8 cellular contexts compared by ENCODE assay signal in genomic region chr2:72917875-72918660, GRCh38. TPM values are rescaled to one million over a fixed set of nuclear protein-coding genes. Genes with fewer than 3 reads are reported as not detected.
DNase-seq lines count a peak whose midpoint lies in the region; ATAC-seq and TF ChIP-seq lines count a peak whose summit lies in the region.

No MANE protein-coding gene starts in this region.

- peaks cover 29% of the 10 kb centered on the region for H3K4me1 Mint-ChIP-seq in CD8-positive, alpha-beta T cell (ENCODE audit: low read depth)

- POLR2A ChIA-PET in CD8-positive, alpha-beta T cell (lab: Charles Lee) = interaction anchor here (1.4 kb wide), 1 partner anchor 10 kb away, joined by 4 read pairs; no protein-coding TSS in a partner anchor

- peak overlapping the region; percentile 75 for H3K4me3 Mint-ChIP-seq in CD8-positive, alpha-beta T cell

- no peak overlapping the region for H3K27ac Mint-ChIP-seq in CD8-positive, alpha-beta T cell

- no peaks in the 10 kb centered on the region for H3K36me3 Mint-ChIP-seq in CD8-positive, alpha-beta T cell

- ATAC-seq in CD8-positive, alpha-beta T cell = no peak

- no peaks in the 10 kb centered on the region for H3K9me3 ChIP-seq in CD8-positive, alpha-beta T cell (ENCODE audit: low read length)
- H3K9me3 ChIP-seq in WERI-Rb-1 (ENCODE audit: severe bottlenecking) = peaks cover 7% of the 10 kb centered on the region

- H3K36me3 ChIP-seq in CD8-positive, alpha-beta T cell (ENCODE audit: insufficient read depth, low read length) = no peaks in the 10 kb centered on the region
- H3K36me3 ChIP-seq in WERI-Rb-1 = peaks cover 14% of the 10 kb centered on the region

- no peak overlapping the region for H3K27ac ChIP-seq in CD8-positive, alpha-beta T cell (ENCODE audit: low read depth, low read length)
- H3K27ac ChIP-seq in WERI-Rb-1 = peak overlapping the region; percentile 65

- CTCF ChIA-PET in CD8-positive, alpha-beta T cell (lab: Charles Lee) = no interaction called here

- no peaks in the 10 kb centered on the region for H3K9me3 Mint-ChIP-seq in CD8-positive, alpha-beta T cell

- peaks cover 45% of the 10 kb centered on the region for H3K27me3 ChIP-seq in CD8-positive, alpha-beta T cell (ENCODE audit: insufficient read depth, low read length)
- H3K27me3 ChIP-seq in WERI-Rb-1 (ENCODE audit: insufficient read depth, low read depth, severe bottlenecking) = peaks cover 32% of the 10 kb centered on the region

- intact Hi-C loops in CD8-positive, alpha-beta T cell (cut with DNase I, micrococcal nuclease) = no loop called here

- H3K27me3 Mint-ChIP-seq in CD8-positive, alpha-beta T cell (ENCODE audit: low read depth) = peaks cover 66% of the 10 kb centered on the region

- peaks cover 44% of the 10 kb centered on the region for H3K4me1 ChIP-seq in CD8-positive, alpha-beta T cell (ENCODE audit: insufficient read depth, low read length)

- no peak for TF ChIP-seq CTCF in CD8-positive, alpha-beta T cell (IDR thresholded peaks at IDR 0.05)
- TF ChIP-seq CTCF in GM20000 (IDR thresholded peaks at IDR 0.05; ENCODE audit: extremely low read depth, missing control alignments) = no peak
- no peak for TF ChIP-seq CTCF in WERI-Rb-1 (IDR thresholded peaks at IDR 0.05; ENCODE audit: low read depth, low read length)

- peak in 1 of 7 experiments; percentile 50 for DNase-seq in CD8-positive, alpha-beta T cell
- peak; percentile 55 for DNase-seq in GM20000 (ENCODE audit: low spot score)
- DNase-seq in WERI-Rb-1 = peak; percentile 56
- DNase-seq in left kidney (ENCODE audit: low read depth, low spot score) = peak; percentile 59
- DNase-seq in AG20443 (ENCODE audit: low spot score) = no peak
- DNase-seq in SIG-M5 treated with dmso at 0.1 percent for 504 hours (lab: John Stamatoyannopoulos, UW; ENCODE audit: unreplicated experiment) = no peak
- no peak for DNase-seq in SHP77 treated with DMSO at 0.1 percent for 48 hours (lab: John Stamatoyannopoulos, UW)
- DNase-seq in medulla oblongata (ENCODE audit: extremely low spot score) = no peak

- H3K4me3 ChIP-seq in CD8-positive, alpha-beta T cell (ENCODE audit: low read depth, low read length) = peak overlapping the region; percentile 8
- peak overlapping the region; percentile 59 for H3K4me3 ChIP-seq in WERI-Rb-1 (ENCODE audit: low read depth, low read length)

RNA-seq across cellular contexts. Expression of gene EMX1, which starts 0.7 kb away (rescaled TPM):
- total RNA-seq in CD8-positive, alpha-beta T cell = not detected

RNA-seq across cellular contexts. Expression of gene SPR, which starts 30.9 kb away (rescaled TPM):
- not detected for total RNA-seq in CD8-positive, alpha-beta T cell

Comparison
In these comparisons a context has a peak if more than half of its experiments do, and no peak if none do; other contexts are left out.
1. DNase-seq: peak in GM20000 (single experiment), WERI-Rb-1 (single experiment) and left kidney (single experiment); none in AG20443 (single experiment), SIG-M5 treated with dmso at 0.1 percent for 504 hours (single experiment), SHP77 treated with DMSO at 0.1 percent for 48 hours (single experiment) and medulla oblongata (single experiment).